In genomic region chr11:60927600-60927999, GRCh38 we compare ENCODE assay signal across 14 cellular contexts. TPM values are rescaled to one million over a fixed set of nuclear protein-coding genes. Genes with fewer than 3 reads are reported as not detected.
DNase-seq lines count a peak whose midpoint lies in the region; ATAC-seq and TF ChIP-seq lines count a peak whose summit lies in the region.
"Had no signal": no experiment of that assay in that cellular context is flagged by ENCODE, and none has a peak within 500 bp of the region (broad histone marks: within the 10 kb centered on the region; RNA-seq: fewer than 3 reads in every experiment).

No MANE protein-coding gene starts in this region.

- 85 to 89% (median 86%) methylated on average over 11 to 16 of the region's 16 CpGs for WGBS in spleen, 5 donors

- H3K36me3 ChIP-seq in left ventricle myocardium inferior (peaks cover 13% of the 10 kb centered on the region), spleen (peaks cover 0 to 11% (median 6%) of the 10 kb centered on the region in 6 donors)

- DNase-seq in Right ventricle myocardium inferior (ENCODE audit: missing footprints) = peak; percentile 54
- DNase-seq in left ventricle myocardium inferior = no peak
- peak; percentile 70 for DNase-seq in spleen
- DNase-seq in RPMI8226 = no peak
- DNase-seq in HuH-7 (ENCODE audit: low spot score) = no peak
- no peak for DNase-seq in middle frontal gyrus (ENCODE audit: extremely low spot score, low spot score)
- DNase-seq: BE2C; CD8-positive, alpha-beta memory T cell; DMS53 had no signal

- intact Hi-C loops in Right ventricle myocardium inferior (cut with DNase I) (no loop called here), left ventricle myocardium inferior (cut with micrococcal nuclease) (no loop called here), spleen (cut with DNase I; ENCODE audit: low total_unique reads) (no loop called here)

- no peak for ATAC-seq in Right ventricle myocardium inferior
- peak; percentile 30 for ATAC-seq in esophagus mucosa
- ATAC-seq: HepG2 had no signal

- H3K27ac ChIP-seq in left ventricle myocardium inferior (replicated peaks) = no peak overlapping the region
- no peak overlapping the region for H3K27ac ChIP-seq in spleen

- H3K4me3 ChIP-seq in left ventricle myocardium inferior = no peak overlapping the region
- no peak overlapping the region for H3K4me3 ChIP-seq in spleen
- H3K4me3 ChIP-seq: HAP-1 had no signal

- H3K27me3 ChIP-seq in left ventricle myocardium inferior (ENCODE audit: low read depth) (peaks cover 28% of the 10 kb centered on the region), spleen (replicated peaks in 1 of 7) (peaks cover 0 to 35% (median 15%) of the 10 kb centered on the region in 7 donors)
- H3K27me3 ChIP-seq: BE2C had no signal

- no peaks in the 10 kb centered on the region for H3K9me3 ChIP-seq in left ventricle myocardium inferior (replicated peaks)
- no peaks in the 10 kb centered on the region for H3K9me3 ChIP-seq in spleen
- H3K9me3 ChIP-seq: BE2C, Caco-2, HAP-1 had no signal

- no peak for TF ChIP-seq CTCF in left ventricle myocardium inferior (IDR thresholded peaks at IDR 0.05; ENCODE audit: borderline replicate concordance)
- TF ChIP-seq CTCF in spleen (IDR thresholded peaks at IDR 0.05 in 8 of 11, conservative IDR thresholded peaks at IDR 0.05 in 3 of 11) = no peak

- H3K4me1 ChIP-seq in left ventricle myocardium inferior (peaks cover 26% of the 10 kb centered on the region), spleen (peaks cover 9 to 53% (median 40%) of the 10 kb centered on the region in 6 donors)

- TF ChIP-seq POLR2A in spleen (IDR thresholded peaks at IDR 0.05) = no peak

RNA-seq across cellular contexts. Expression of gene TMEM132A, which starts 3.3 kb away (rescaled TPM):
- 6.3 TPM for total RNA-seq in Right ventricle myocardium inferior
- total RNA-seq in left ventricle myocardium inferior = 6.4 TPM
- 27.0 TPM for total RNA-seq in esophagus mucosa
- 10 to 100 TPM in 4 of 7 donors, 1 to 10 TPM in 3; 5.6 to 15.6 (median 13.0) TPM for total RNA-seq in spleen
- polyA plus RNA-seq in spleen = 10 to 100 TPM in 1 of 3 donors, 1 to 10 TPM in 2; 5.7 to 11.4 (median 7.1) TPM
- polyA plus RNA-seq: CD8-positive, alpha-beta memory T cell had no signal

RNA-seq across cellular contexts. Expression of gene TMEM109, which starts 13.6 kb away (rescaled TPM):
- total RNA-seq in Right ventricle myocardium inferior (97.5 TPM), left ventricle myocardium inferior (86.7 TPM), esophagus mucosa (80.4 TPM), spleen (100 to 1,000 TPM in 6 of 7 donors, 10 to 100 TPM in 1; 82.1 to 125 (median 109) TPM)
- polyA plus RNA-seq in spleen = 10 to 100 TPM; 53.6 to 84.7 (median 84.5) TPM

RNA-seq across cellular contexts. Expression of gene PRPF19, which starts 21.2 kb away (rescaled TPM):
- 41.1 TPM for total RNA-seq in Right ventricle myocardium inferior
- total RNA-seq in left ventricle myocardium inferior = 36.5 TPM
- 94.9 TPM for total RNA-seq in esophagus mucosa
- 10 to 100 TPM; 58.7 to 81.1 (median 73.4) TPM for total RNA-seq in spleen
- 10 to 100 TPM; 65.2 to 76.7 (median 66.4) TPM for polyA plus RNA-seq in spleen

RNA-seq across cellular contexts. Expression of gene SLC15A3, which starts 24.4 kb away (rescaled TPM):
- 20.8 TPM for total RNA-seq in Right ventricle myocardium inferior
- total RNA-seq in left ventricle myocardium inferior = 15.4 TPM
- total RNA-seq in esophagus mucosa = 3.9 TPM
- 100 to 1,000 TPM in 4 of 7 donors, 10 to 100 TPM in 3; 62.9 to 133 (median 114) TPM for total RNA-seq in spleen
- polyA plus RNA-seq in spleen = 100 to 1,000 TPM in 2 of 3 donors, 10 to 100 TPM in 1; 83.8 to 139 (median 115) TPM
- polyA plus RNA-seq: CD8-positive, alpha-beta memory T cell had no signal

RNA-seq across cellular contexts. Expression of gene CD6, which starts 43.9 kb away (rescaled TPM):
- total RNA-seq in Right ventricle myocardium inferior = 0.22 TPM
- total RNA-seq in left ventricle myocardium inferior = 0.47 TPM
- 0.80 TPM for total RNA-seq in esophagus mucosa
- 10 to 100 TPM; 13.4 to 47.6 (median 31.4) TPM for total RNA-seq in spleen
- polyA plus RNA-seq in spleen = 10 to 100 TPM; 10.9 to 21.8 (median 20.3) TPM
- total RNA-seq: H1, HepG2 had no signal
- polyA plus RNA-seq: HepG2 had no signal

Comparison
In these comparisons a context has a peak if more than half of its experiments do, and no peak if none do; other contexts are left out.
1. DNase-seq: peak in Right ventricle myocardium inferior (single experiment) and spleen (single experiment); none in left ventricle myocardium inferior (single experiment), RPMI8226 (single experiment), HuH-7 (single experiment) and middle frontal gyrus (single experiment).